Comparison of ENCODE assay signal across 8 cellular contexts in genomic region chr2:96509114-96509846, GRCh38. TPM values are rescaled to one million over a fixed set of nuclear protein-coding genes. Genes with fewer than 3 reads are reported as not detected.
DNase-seq lines count a peak whose midpoint lies in the region; ATAC-seq, FAIRE-seq and TF ChIP-seq lines count a peak whose summit lies in the region.

No MANE protein-coding gene starts in this region.

- DNase-seq in DMS153 treated with DMSO at 0.1 percent for 48 hours (lab: John Stamatoyannopoulos, UW; ENCODE audit: unreplicated experiment) (peak; percentile 85), SHP77 treated with DMSO at 0.1 percent for 48 hours (lab: John Stamatoyannopoulos, UW) (peak; percentile 40), cardiac muscle cell (ENCODE audit: low read depth in 1 of 2, low spot score in 1 of 2) (peak; percentile 90 to 91), pancreas (peak; percentile 82 to 97 (median 96)), aorta (peak; percentile 91 to 97)

- no peaks in the 10 kb centered on the region for H3K79me2 ChIP-seq in Loucy (ENCODE audit: insufficient read depth, low read length)

- 21 to 22% methylated on average over 32 of the region's 32 CpGs for WGBS in pancreas, 2 donors
- 14 to 16% methylated on average over 32 of the region's 32 CpGs for WGBS in aorta, 2 donors

- no peak for FAIRE-seq in pancreas (lab: Jason Lieb, UNC)

- TF ChIP-seq CTCF in Loucy (conservative IDR thresholded peaks at IDR 0.05; ENCODE audit: low read length) (peak; percentile 86), cardiac muscle cell (IDR thresholded peaks at IDR 0.05; ENCODE audit: low read depth, low read length) (peak; percentile 93), pancreas (IDR thresholded peaks at IDR 0.05) (peak; percentile 98 to 99 (median 98))

- no peak overlapping the region for H3K9ac ChIP-seq in Loucy (ENCODE audit: low read depth, low read length, poor library complexity, severe bottlenecking)

- no peaks in the 10 kb centered on the region for H3F3A ChIP-seq in Loucy (ENCODE audit: low read depth)

- peak overlapping the region; percentile 34 for H3K27ac Mint-ChIP-seq in activated naive CD8-positive, alpha-beta T cell

- H3K9me2 ChIP-seq in Loucy (replicated peaks; ENCODE audit: low read depth, low read length) = no peaks in the 10 kb centered on the region

- no peaks in the 10 kb centered on the region for H3K36me3 Mint-ChIP-seq in activated naive CD8-positive, alpha-beta T cell

- peaks cover 14% of the 10 kb centered on the region for H3K4me1 Mint-ChIP-seq in activated naive CD8-positive, alpha-beta T cell (ENCODE audit: low read depth)

- H3K9me3 Mint-ChIP-seq in activated naive CD8-positive, alpha-beta T cell (ENCODE audit: low read depth) = no peaks in the 10 kb centered on the region

- H3K27ac ChIP-seq in cardiac muscle cell = no peak overlapping the region
- no peak overlapping the region for H3K27ac ChIP-seq in pancreas
- H3K27ac ChIP-seq in aorta (ENCODE audit: low read depth in 1 of 2, low read length in 2 of 2) = no peak overlapping the region

- H3K4me3 ChIP-seq in Loucy (ENCODE audit: low read length, poor library complexity, severe bottlenecking) = no peak overlapping the region
- H3K4me3 ChIP-seq in cardiac muscle cell = no peak overlapping the region
- H3K4me3 ChIP-seq in pancreas = peak overlapping the region in 1 of 4 donors; percentile 2
- no peak overlapping the region for H3K4me3 ChIP-seq in aorta (ENCODE audit: low read length in 2 of 2)

- peak overlapping the region; percentile 65 for H3K4me3 Mint-ChIP-seq in activated naive CD8-positive, alpha-beta T cell

- no peaks in the 10 kb centered on the region for H3K4me1 ChIP-seq in Loucy (ENCODE audit: insufficient read depth, low read length, poor library complexity, severe bottlenecking)
- no peaks in the 10 kb centered on the region for H3K4me1 ChIP-seq in cardiac muscle cell (ENCODE audit: low read depth)
- H3K4me1 ChIP-seq in pancreas = peaks cover 6 to 26% (median 10%) of the 10 kb centered on the region in 3 donors
- H3K4me1 ChIP-seq in aorta (ENCODE audit: control insufficient read depth in 1 of 2, insufficient read depth in 2 of 2, low read length in 2 of 2) = no peaks in the 10 kb centered on the region

- H3K27me3 ChIP-seq in Loucy (ENCODE audit: insufficient read depth, low read length, poor library complexity, severe bottlenecking) (no peaks in the 10 kb centered on the region), cardiac muscle cell (peaks cover 28% of the 10 kb centered on the region), pancreas (no peaks in the 10 kb centered on the region), aorta (ENCODE audit: control insufficient read depth in 1 of 2, insufficient read depth in 2 of 2, low read length in 1 of 2) (no peaks in the 10 kb centered on the region)

- H3K9me3 ChIP-seq in Loucy (ENCODE audit: insufficient read depth, low read depth, low read length) = no peaks in the 10 kb centered on the region
- no peaks in the 10 kb centered on the region for H3K9me3 ChIP-seq in cardiac muscle cell (ENCODE audit: low read depth)
- H3K9me3 ChIP-seq in pancreas = no peaks in the 10 kb centered on the region
- no peaks in the 10 kb centered on the region for H3K9me3 ChIP-seq in aorta (ENCODE audit: control insufficient read depth, low read length)

- peak; percentile 65 for ATAC-seq in GM21576 (IDR thresholded peaks at IDR 0.05; ENCODE audit: unreplicated experiment)
- peak; percentile 83 to 92 (median 86) for ATAC-seq in pancreas
- ATAC-seq in aorta (ENCODE audit: low FRiP score) = peak; percentile 94

- H3K36me3 ChIP-seq in Loucy (ENCODE audit: insufficient read depth, low read length) = no peaks in the 10 kb centered on the region
- H3K36me3 ChIP-seq in cardiac muscle cell = no peaks in the 10 kb centered on the region
- no peaks in the 10 kb centered on the region for H3K36me3 ChIP-seq in pancreas
- no peaks in the 10 kb centered on the region for H3K36me3 ChIP-seq in aorta (ENCODE audit: control insufficient read depth in 1 of 2, insufficient read depth in 2 of 2, low read length in 1 of 2)

- no peaks in the 10 kb centered on the region for H4K20me1 ChIP-seq in Loucy (ENCODE audit: insufficient read depth, low read length, poor library complexity, severe bottlenecking)

- peak overlapping the region; percentile 17; the same call in 1 of the 2 replicates for H2AFZ ChIP-seq in Loucy (ENCODE audit: low read length)

- intact Hi-C loops in pancreas (cut with DNase I) (loop anchor here in 1 of 3 donors (2.0 kb wide), 1 partner anchor 102 kb away; no protein-coding TSS in a partner anchor), aorta (cut with DNase I) (loop anchor here (1.0 to 10.0 kb wide), 9 partner anchors 38 to 514 kb away; partner anchors contain the start of genes SNRNP200 (in 2 of the 2), ANKRD36C (in 1 of the 2), ASTL (in 1 of the 2) and DUSP2 (in 1 of the 2))

- peaks cover 9% of the 10 kb centered on the region for H3K27me3 Mint-ChIP-seq in activated naive CD8-positive, alpha-beta T cell

- H3K4me2 ChIP-seq in Loucy (ENCODE audit: low read depth, low read length, poor library complexity, severe bottlenecking) = no peak overlapping the region

RNA-seq across cellular contexts. Expression of gene NEURL3, which starts 4.1 kb away (rescaled TPM):
- total RNA-seq in cardiac muscle cell = not detected in 2 replicates
- polyA plus RNA-seq in cardiac muscle cell = not detected in 2 replicates
- 10 to 100 TPM in 5 of 6 donors, 1 to 10 TPM in 1; 8.6 to 30.4 (median 13.5) TPM for total RNA-seq in pancreas
- polyA plus RNA-seq in pancreas = 10 to 100 TPM; 32.4 to 73.5 TPM
- under 1 TPM in 1 of 2 donors, not detected in 1; 0.33 TPM for total RNA-seq in aorta
- polyA plus RNA-seq in aorta = under 1 TPM in 1 of 2 donors, not detected in 1; 0.75 TPM

RNA-seq across cellular contexts. Expression of gene ARID5A, which starts 27.3 kb away (rescaled TPM):
- total RNA-seq in cardiac muscle cell (7.6 and 8.4 TPM in 2 replicates), pancreas (10 to 100 TPM in 1 of 6 donors, 1 to 10 TPM in 5; 3.3 to 12.0 (median 4.2) TPM), aorta (100 to 1,000 TPM; 107 to 257 TPM)
- polyA plus RNA-seq in cardiac muscle cell (7.8 and 8.3 TPM in 2 replicates), pancreas (10 to 100 TPM; 13.7 to 20.7 TPM), aorta (100 to 1,000 TPM in 1 of 2 donors, 10 to 100 TPM in 1; 51.5 to 264 TPM)

Comparison
In these comparisons a context has a peak if more than half of its experiments do, and no peak if none do; other contexts are left out.
1. DNase-seq: peak in every context shown above with its lines; median percentile 96 in pancreas; 94 in aorta; 90 in cardiac muscle cell; 85 in DMS153 treated with DMSO at 0.1 percent for 48 hours; 40 in SHP77 treated with DMSO at 0.1 percent for 48 hours.
2. RNA of gene ARID5A, which starts 27.3 kb away (total RNA-seq): 107 to 257 TPM in aorta; 7.6 to 8.4 TPM in cardiac muscle cell and 3.3 to 12.0 TPM in pancreas; every median in the first group is over 4 times any median in the second.
3. Peak in every context shown above with its lines, with median percentiles within 50 percentile points of each other: ATAC-seq and CTCF ChIP-seq.